1 cellular context compared by ENCODE assay signal in the genomic region with DNA sequence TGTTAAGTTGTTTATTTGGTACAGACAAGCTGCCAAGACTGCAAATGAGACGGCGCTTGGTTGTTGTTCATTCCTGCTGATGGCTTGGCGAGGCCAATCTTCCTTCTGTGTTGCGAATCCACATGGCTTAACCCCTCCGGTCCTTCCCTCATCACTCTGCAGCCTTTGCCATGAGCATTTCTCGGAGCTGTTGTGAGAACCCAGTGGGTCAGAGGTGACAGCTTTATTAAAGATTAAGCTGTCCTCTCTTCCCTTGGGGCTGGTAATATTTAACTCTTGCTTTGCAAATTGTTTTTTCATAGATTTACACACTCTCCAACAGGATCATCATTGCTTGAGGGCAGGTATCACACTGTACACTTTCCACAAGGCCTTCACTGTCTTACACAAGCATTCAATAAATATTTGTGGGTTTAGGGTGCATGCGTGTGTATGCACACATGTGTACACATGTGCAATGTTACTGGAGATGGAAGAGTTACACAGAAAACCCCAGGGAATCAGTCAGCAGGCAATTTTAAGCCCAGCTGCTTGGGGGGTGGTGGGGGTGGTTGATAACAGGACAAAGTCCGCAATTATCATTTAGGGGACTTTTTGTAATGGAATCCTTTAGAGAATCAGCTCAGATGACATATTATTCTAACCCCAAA.
TF ChIP-seq lines count a peak whose summit lies in the region.

No MANE protein-coding gene starts in this region.

TF ChIP-seq in H1, 55 proteins besides CTCF, POLR2A, EP300 and RAD21:
- TF ChIP-seq EGR1 (IDR thresholded peaks at IDR 0.05; ENCODE audit: borderline replicate concordance, low read depth, low read length) (no peak), KDM5A (IDR thresholded peaks at IDR 0.05; ENCODE audit: low read length) (no peak), GABPA (IDR thresholded peaks at IDR 0.05; ENCODE audit: borderline replicate concordance, insufficient read depth, low read length) (no peak), SUZ12 (IDR thresholded peaks at IDR 0.05; ENCODE audit: low read length) (no peak), CHD1 (IDR thresholded peaks at IDR 0.05; ENCODE audit: low read depth, low read length) (no peak), BRCA1 (IDR thresholded peaks at IDR 0.05; ENCODE audit: low read depth, low read length) (no peak), SAP30 (IDR thresholded peaks at IDR 0.05; ENCODE audit: insufficient read depth, insufficient replicate concordance, low read length) (no peak), ASH2L (IDR thresholded peaks at IDR 0.05; ENCODE audit: low read length) (no peak), HDAC6 (IDR thresholded peaks at IDR 0.05; ENCODE audit: low read depth, low read length) (no peak), FOSL1 (IDR thresholded peaks at IDR 0.05; ENCODE audit: insufficient read depth, low read depth, low read length) (no peak), POU5F1 (IDR thresholded peaks at IDR 0.05; ENCODE audit: low read depth, low read length) (no peak), POLR2AphosphoS5 (IDR thresholded peaks at IDR 0.05; ENCODE audit: low read depth, low read length) (no peak), TAF1 (IDR thresholded peaks at IDR 0.05; ENCODE audit: low read depth, low read length) (no peak), GTF2F1 (IDR thresholded peaks at IDR 0.05; ENCODE audit: borderline replicate concordance, low read depth, low read length) (no peak)
- TF ChIP-seq, protein P1, sequence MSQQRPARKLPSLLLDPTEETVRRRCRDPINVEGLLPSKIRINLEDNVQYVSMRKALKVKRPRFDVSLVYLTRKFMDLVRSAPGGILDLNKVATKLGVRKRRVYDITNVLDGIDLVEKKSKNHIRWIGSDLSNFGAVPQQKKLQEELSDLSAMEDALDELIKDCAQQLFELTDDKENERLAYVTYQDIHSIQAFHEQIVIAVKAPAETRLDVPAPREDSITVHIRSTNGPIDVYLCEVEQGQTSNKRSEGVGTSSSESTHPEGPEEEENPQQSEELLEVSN (IDR thresholded peaks at IDR 0.05), result no peak
- TF ChIP-seq, protein P2, sequence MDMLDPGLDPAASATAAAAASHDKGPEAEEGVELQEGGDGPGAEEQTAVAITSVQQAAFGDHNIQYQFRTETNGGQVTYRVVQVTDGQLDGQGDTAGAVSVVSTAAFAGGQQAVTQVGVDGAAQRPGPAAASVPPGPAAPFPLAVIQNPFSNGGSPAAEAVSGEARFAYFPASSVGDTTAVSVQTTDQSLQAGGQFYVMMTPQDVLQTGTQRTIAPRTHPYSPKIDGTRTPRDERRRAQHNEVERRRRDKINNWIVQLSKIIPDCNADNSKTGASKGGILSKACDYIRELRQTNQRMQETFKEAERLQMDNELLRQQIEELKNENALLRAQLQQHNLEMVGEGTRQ (IDR thresholded peaks at IDR 0.05; ENCODE audit: low read length), result no peak
